In the genomic region with DNA sequence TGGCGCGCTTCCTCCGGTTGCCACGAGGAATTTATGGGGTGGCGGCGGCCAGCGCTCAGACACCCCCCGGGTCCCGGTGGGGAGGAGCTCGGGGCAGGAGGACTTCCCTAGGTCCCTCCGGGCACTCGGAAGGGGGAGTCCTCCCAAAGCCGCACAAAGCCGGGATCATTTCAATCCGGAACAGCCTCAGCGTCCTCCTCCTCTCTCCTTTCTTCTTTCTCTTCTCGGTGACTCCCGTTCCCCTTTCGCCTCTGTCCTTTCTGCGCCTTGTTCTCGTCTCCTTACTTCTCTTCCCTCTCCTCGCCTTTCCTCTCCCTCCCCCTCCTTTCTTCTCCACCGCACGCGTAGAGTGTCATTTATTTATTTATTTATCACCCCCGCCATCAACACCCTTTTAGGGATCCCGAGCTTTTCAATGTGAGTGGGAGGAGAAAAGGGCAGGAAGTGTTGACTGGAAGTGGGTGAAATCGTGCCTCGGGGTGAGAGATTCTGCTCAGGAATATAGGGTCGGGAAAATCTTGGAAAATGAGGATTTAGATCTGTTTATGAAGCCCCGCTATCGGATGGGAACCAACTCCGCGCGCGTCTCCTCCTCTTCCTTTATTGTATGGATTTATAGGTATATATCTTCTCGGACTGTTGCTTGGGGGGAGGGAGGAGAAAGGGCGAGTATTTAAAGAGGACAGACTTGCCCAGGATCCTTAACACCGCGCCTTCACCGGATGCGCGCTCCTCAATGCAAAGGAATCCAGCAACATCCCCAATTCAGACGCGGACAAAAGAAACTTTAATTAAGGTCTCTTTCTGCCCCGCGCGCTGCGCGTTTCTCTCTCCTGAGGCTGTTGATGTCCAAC, we compare ENCODE assay signal across 9 cellular contexts. TPM values are rescaled to one million over a fixed set of nuclear protein-coding genes. Genes with fewer than 3 reads are reported as not detected.
DNase-seq lines count a peak whose midpoint lies in the region; ATAC-seq and TF ChIP-seq lines count a peak whose summit lies in the region.
"Had no signal": no experiment of that assay in that cellular context is flagged by ENCODE, and none has a peak within 500 bp of the region (broad histone marks: within the 10 kb centered on the region; RNA-seq: fewer than 3 reads in every experiment).

No MANE protein-coding gene starts in this region.

- H3K9me3 Mint-ChIP-seq in naive thymus-derived CD4-positive, alpha-beta T cell, result peaks cover 0 to 27% (median 4%) of the 10 kb centered on the region in 11 donors
- no peaks in the 10 kb centered on the region for H3K9me3 Mint-ChIP-seq in activated CD8-positive, alpha-beta memory T cell treated with anti-CD3 and anti-CD28 coated beads, Interleukin-2, amount 10 ng/mL, durations not matched to agents 7 days and 5 days (ENCODE audit: low read depth)

- H3K4me1 Mint-ChIP-seq in naive thymus-derived CD4-positive, alpha-beta T cell, result peaks cover 15 to 52% (median 35%) of the 10 kb centered on the region in 7 donors
- H3K4me1 Mint-ChIP-seq in activated CD8-positive, alpha-beta memory T cell treated with anti-CD3 and anti-CD28 coated beads, Interleukin-2, amount 10 ng/mL, durations not matched to agents 7 days and 5 days, result peaks cover 3% of the 10 kb centered on the region

- 1% methylated on average over 49 of the region's 50 CpGs for WGBS in esophagus muscularis mucosa

- no peak for TF ChIP-seq CTCF in esophagus muscularis mucosa (IDR thresholded peaks at IDR 0.05)

- no peak for TF ChIP-seq EP300 in esophagus muscularis mucosa (IDR thresholded peaks at IDR 0.05)

- H3K9me3 ChIP-seq in esophagus muscularis mucosa (no peaks in the 10 kb centered on the region), HAP-1 (peaks cover 10% of the 10 kb centered on the region; the same call in 1 of the 2 replicates)
- H3K9me3 ChIP-seq in naive thymus-derived CD4-positive, alpha-beta T cell (ENCODE audit: control insufficient read depth in 2 of 3, low read length in 3 of 3), result no peaks in the 10 kb centered on the region
- H3K9me3 ChIP-seq: neutrophil had no signal

- CTCF ChIA-PET in naive thymus-derived CD4-positive, alpha-beta T cell (lab: Charles Lee), result no interaction called here
- CTCF ChIA-PET in activated CD8-positive, alpha-beta memory T cell treated with anti-CD3 and anti-CD28 coated beads, Interleukin-2, amount 10 ng/mL, durations not matched to agents 7 days and 5 days (lab: Charles Lee), result no interaction called here

- H3K27ac ChIP-seq in esophagus muscularis mucosa (replicated peaks in 1 of 4), result peak overlapping the region; percentile 85 to 89 (median 88)
- no peak overlapping the region for H3K27ac ChIP-seq in naive thymus-derived CD4-positive, alpha-beta T cell (ENCODE audit: low read depth, low read length)
- H3K27ac ChIP-seq: neutrophil had no signal

- H3K4me3 ChIP-seq in esophagus muscularis mucosa, result peak overlapping the region; percentile 78 to 83 (median 80)
- H3K4me3 ChIP-seq in naive thymus-derived CD4-positive, alpha-beta T cell (ENCODE audit: low read length), result no peak overlapping the region
- H3K4me3 ChIP-seq in HAP-1, result no peak overlapping the region

- POLR2A ChIA-PET in naive thymus-derived CD4-positive, alpha-beta T cell (lab: Charles Lee), result interaction anchor here (0.7 kb wide), 1 partner anchor 86 kb away, joined by 3 read pairs; no protein-coding TSS in a partner anchor

- H3K36me3 ChIP-seq in esophagus muscularis mucosa (no peaks in the 10 kb centered on the region), HAP-1 (replicated peaks) (no peaks in the 10 kb centered on the region)
- no peaks in the 10 kb centered on the region for H3K36me3 ChIP-seq in naive thymus-derived CD4-positive, alpha-beta T cell (ENCODE audit: control insufficient read depth in 2 of 3, insufficient read depth in 3 of 3, low read length in 3 of 3)
- H3K36me3 ChIP-seq: neutrophil had no signal

- peak overlapping the region in 1 of 9 donors; percentile 55 for H3K27ac Mint-ChIP-seq in naive thymus-derived CD4-positive, alpha-beta T cell
- no peak overlapping the region for H3K27ac Mint-ChIP-seq in activated CD8-positive, alpha-beta memory T cell treated with anti-CD3 and anti-CD28 coated beads, Interleukin-2, amount 10 ng/mL, durations not matched to agents 7 days and 5 days

- peaks cover 74 to 82% (median 76%) of the 10 kb centered on the region in 5 donors for H3K27me3 Mint-ChIP-seq in naive thymus-derived CD4-positive, alpha-beta T cell
- H3K27me3 Mint-ChIP-seq in activated CD8-positive, alpha-beta memory T cell treated with anti-CD3 and anti-CD28 coated beads, Interleukin-2, amount 10 ng/mL, durations not matched to agents 7 days and 5 days, result peaks cover 69% of the 10 kb centered on the region

- ATAC-seq in naive thymus-derived CD4-positive, alpha-beta T cell, result no peak
- no peak for ATAC-seq in GM19351 (IDR thresholded peaks at IDR 0.05; ENCODE audit: unreplicated experiment)
- ATAC-seq in activated CD8-positive, alpha-beta memory T cell treated with anti-CD3 and anti-CD28 coated beads, Interleukin-2, amount 10 ng/mL, durations not matched to agents 7 days and 5 days, result no peak

- H3K36me3 Mint-ChIP-seq in naive thymus-derived CD4-positive, alpha-beta T cell, result peaks cover 0 to 10% (median 5%) of the 10 kb centered on the region in 5 donors
- H3K36me3 Mint-ChIP-seq in activated CD8-positive, alpha-beta memory T cell treated with anti-CD3 and anti-CD28 coated beads, Interleukin-2, amount 10 ng/mL, durations not matched to agents 7 days and 5 days, result peaks cover 3% of the 10 kb centered on the region

- H3K4me3 Mint-ChIP-seq in naive thymus-derived CD4-positive, alpha-beta T cell, result peak overlapping the region; percentile 42 to 95 (median 59)
- no peak overlapping the region for H3K4me3 Mint-ChIP-seq in activated CD8-positive, alpha-beta memory T cell treated with anti-CD3 and anti-CD28 coated beads, Interleukin-2, amount 10 ng/mL, durations not matched to agents 7 days and 5 days

- DNase-seq in EH (ENCODE audit: low read depth) (peak; percentile 41), NCI-H526 treated with DMSO at 0.1 percent for 48 hours (lab: John Stamatoyannopoulos, UW) (peak; percentile 6), esophagus muscularis mucosa (ENCODE audit: extremely low spot score) (no peak), HAP-1 (ENCODE audit: low spot score in 2 of 2) (no peak), SW 1271 (lab: John Stamatoyannopoulos, UW) (no peak)
- no peak for DNase-seq in naive thymus-derived CD4-positive, alpha-beta T cell
- DNase-seq in activated CD8-positive, alpha-beta memory T cell treated with anti-CD3 and anti-CD28 coated beads, Interleukin-2, amount 10 ng/mL, durations not matched to agents 7 days and 5 days, result no peak

- intact Hi-C loops in esophagus muscularis mucosa (cut with DNase I), result loop anchor here (2.0 to 10.0 kb wide), 5 partner anchors 94 to 284 kb away; no protein-coding TSS in a partner anchor
- intact Hi-C loops in naive thymus-derived CD4-positive, alpha-beta T cell (cut with micrococcal nuclease), result no loop called here

- no peak for TF ChIP-seq POLR2A in esophagus muscularis mucosa (IDR thresholded peaks at IDR 0.05; ENCODE audit: low read depth)

- H3K27me3 ChIP-seq in esophagus muscularis mucosa (no peaks in the 10 kb centered on the region), HAP-1 (ENCODE audit: low read depth) (no peaks in the 10 kb centered on the region)
- peaks cover 4 to 17% of the 10 kb centered on the region in 2 donors for H3K27me3 ChIP-seq in naive thymus-derived CD4-positive, alpha-beta T cell (ENCODE audit: control insufficient read depth in 2 of 2, insufficient read depth in 2 of 2, low read length in 2 of 2)

- in situ Hi-C loops in HAP-1 (cut with MboI; ENCODE audit: low sequenced_read_pairs), result no loop called here

- H3K4me1 ChIP-seq in esophagus muscularis mucosa, result peaks cover 5 to 27% (median 18%) of the 10 kb centered on the region in 4 donors
- H3K4me1 ChIP-seq in naive thymus-derived CD4-positive, alpha-beta T cell (ENCODE audit: control insufficient read depth in 2 of 2, insufficient read depth in 2 of 2, low read length in 2 of 2), result no peaks in the 10 kb centered on the region
- H3K4me1 ChIP-seq in HAP-1, result peaks cover 5% of the 10 kb centered on the region; the same call in 1 of the 2 replicates

RNA-seq across cellular contexts. Expression of gene ZNF462, which starts 2.0 kb away (rescaled TPM):
- total RNA-seq in esophagus muscularis mucosa, result 10 to 100 TPM; 24.5 to 38.6 (median 34.6) TPM
- total RNA-seq in naive thymus-derived CD4-positive, alpha-beta T cell, result 1 to 10 TPM in 2 of 5 experiments, under 1 TPM in 3; 0.11 to 3.2 (median 0.57) TPM
- under 1 TPM in 1 of 2 donors, not detected in 1; 0.48 TPM for polyA plus RNA-seq in naive thymus-derived CD4-positive, alpha-beta T cell
- under 1 TPM; 0.18 to 0.26 TPM for total RNA-seq in activated CD8-positive, alpha-beta memory T cell treated with anti-CD3 and anti-CD28 coated beads, Interleukin-2, amount 10 ng/mL, durations not matched to agents 7 days and 5 days

Comparison
In these comparisons a context has a peak if more than half of its experiments do, and no peak if none do; other contexts are left out.
1. DNase-seq: peak in EH (single experiment) and NCI-H526 treated with DMSO at 0.1 percent for 48 hours (single experiment); none in esophagus muscularis mucosa (single experiment), naive thymus-derived CD4-positive, alpha-beta T cell (0 of 9), HAP-1 (0 of 2), SW 1271 (0 of 2) and activated CD8-positive, alpha-beta memory T cell treated with anti-CD3 and anti-CD28 coated beads, Interleukin-2, amount 10 ng/mL, durations not matched to agents 7 days and 5 days (single experiment).
2. H3K4me3 ChIP-seq: peak in esophagus muscularis mucosa (4 of 4); none in naive thymus-derived CD4-positive, alpha-beta T cell (single experiment) and HAP-1 (single experiment).
3. RNA of gene ZNF462, which starts 2.0 kb away (total RNA-seq): 24.5 to 38.6 TPM in esophagus muscularis mucosa; 0.11 to 3.2 TPM in naive thymus-derived CD4-positive, alpha-beta T cell and 0.18 to 0.26 TPM in activated CD8-positive, alpha-beta memory T cell treated with anti-CD3 and anti-CD28 coated beads, Interleukin-2, amount 10 ng/mL, durations not matched to agents 7 days and 5 days; every median in the first group is over 4 times any median in the second.